In the genomic region with DNA sequence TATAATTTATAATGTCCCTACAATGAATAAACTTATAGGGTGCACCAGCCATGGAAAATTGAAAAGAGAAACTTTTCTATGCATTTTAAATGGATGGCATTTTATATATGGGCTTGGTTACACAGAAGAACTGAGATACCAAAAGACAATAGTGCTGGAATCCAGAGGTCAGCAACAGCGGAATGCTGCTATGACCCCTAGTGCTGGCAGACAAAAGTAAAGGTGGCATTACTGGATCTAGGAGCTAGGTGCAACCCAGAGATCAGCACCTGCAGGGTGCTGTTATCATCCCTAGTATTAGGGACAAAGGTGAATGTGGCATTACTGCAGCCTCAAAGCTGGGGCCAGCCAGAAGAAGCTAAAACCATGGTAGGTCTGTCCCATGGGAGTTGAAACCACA, we compare ENCODE assay signal across 31 cellular contexts.
"Had no signal": no experiment of that assay in that cellular context is flagged by ENCODE, and none has a peak within 500 bp of the region (broad histone marks: within the 10 kb centered on the region; RNA-seq: fewer than 3 reads in every experiment).

No MANE protein-coding gene starts in this region.

- H3K27me3 ChIP-seq: adrenal gland, body of pancreas, breast epithelium, Peyer's patch, SJSA1 had no signal

- ATAC-seq: activated CD8-positive, alpha-beta T cell treated with anti-CD3 and anti-CD28 coated beads, Interleukin-2, amount 10 ng/mL, durations not matched to agents 7 days and 5 days; activated naive CD4-positive, alpha-beta T cell treated with anti-CD3 and anti-CD28 coated beads, Interleukin-2, amount 50 U/mL, for 72 hours; body of pancreas; K562; PC-3; SK-N-SH treated with all-trans-retinoic acid at 6 μM for 48 hours; T-cell; T-helper 17 cell had no signal

- H3K4me3 Mint-ChIP-seq: activated CD4-positive, alpha-beta T cell treated with anti-CD3 and anti-CD28 coated beads, Interleukin-2, amount 10 ng/mL, durations not matched to agents 7 days and 5 days; activated CD8-positive, alpha-beta T cell treated with anti-CD3 and anti-CD28 coated beads, Interleukin-2, amount 10 ng/mL, durations not matched to agents 7 days and 5 days; activated naive CD4-positive, alpha-beta T cell treated with anti-CD3 and anti-CD28 coated beads for 36 hours; activated T-cell treated with anti-CD3 and anti-CD28 coated beads, Interleukin-2, amount 50 U/mL, for 24 hours; T-cell; T-helper 17 cell had no signal

- H3K4me1 ChIP-seq: adrenal gland, body of pancreas, breast epithelium, Peyer's patch, SJSA1 had no signal

- H3K4me3 ChIP-seq: adrenal gland, body of pancreas, breast epithelium, K562, Peyer's patch, SJSA1 had no signal

- H3K36me3 Mint-ChIP-seq: activated naive CD4-positive, alpha-beta T cell treated with anti-CD3 and anti-CD28 coated beads, Interleukin-2, amount 50 U/mL, for 72 hours; T-cell had no signal

- H3K27ac ChIP-seq: adrenal gland, body of pancreas, breast epithelium, Peyer's patch, SJSA1, VCaP had no signal

- H3K27ac Mint-ChIP-seq: activated CD4-positive, alpha-beta T cell treated with anti-CD3 and anti-CD28 coated beads, Interleukin-2, amount 10 ng/mL, durations not matched to agents 7 days and 5 days; activated CD8-positive, alpha-beta T cell treated with anti-CD3 and anti-CD28 coated beads, Interleukin-2, amount 10 ng/mL, durations not matched to agents 7 days and 5 days; activated naive CD4-positive, alpha-beta T cell treated with anti-CD3 and anti-CD28 coated beads for 36 hours; activated naive CD4-positive, alpha-beta T cell treated with anti-CD3 and anti-CD28 coated beads, Interleukin-2, amount 50 U/mL, for 72 hours; activated T-cell treated with anti-CD3 and anti-CD28 coated beads, Interleukin-2, amount 50 U/mL, for 24 hours; activated T-helper 2 cell treated with anti-CD3 and anti-CD28 coated beads, Interferon-gamma antibody, Interleukin-2, Interleukin-4, amounts not matched to agents 10 μg/mL and 5 μg/mL and 100 μg/mL, durations not matched to agents 14 hours and 24 hours and 36 hours; T-cell; T-helper 17 cell had no signal

- H3K36me3 ChIP-seq: adrenal gland, breast epithelium, Peyer's patch, SJSA1 had no signal

- DNase-seq: activated CD4-positive, alpha-beta T cell treated with anti-CD3 and anti-CD28 coated beads for 1 hour; activated CD4-positive, alpha-beta T cell treated with anti-CD3 and anti-CD28 coated beads, Interleukin-2, amount 10 ng/mL, durations not matched to agents 7 days and 5 days; activated CD4-positive, alpha-beta T cell treated with anti-CD3 and anti-CD28 coated beads, Interleukin-2, amount 50 U/mL, for 48 hours; activated CD4-positive, CD25-positive, alpha-beta regulatory T cell; activated CD8-positive, alpha-beta T cell treated with anti-CD3 and anti-CD28 coated beads, Interleukin-2, amount 10 ng/mL, durations not matched to agents 7 days and 5 days; activated gamma-delta T cell; activated naive CD4-positive, alpha-beta T cell treated with anti-CD3 and anti-CD28 coated beads for 36 hours; activated T-cell treated with anti-CD3 and anti-CD28 coated beads, Interleukin-2, amount 50 U/mL, for 24 hours; adrenal gland; body of pancreas; NCI-H1105; NCI-H1417 treated with DMSO at 0.1 percent for 48 hours; NCI-H1694; NCI-H2029; NCI-H345; NCI-H526; NCI-H748 treated with DMSO at 0.1 percent for 48 hours; NK-92 treated with Interleukin-12 subunit alpha and Interleukin-12 subunit beta, amount 100 ng/mL, for 24 hours; PC-3; Peyer's patch; RPMI8226; SHP77 treated with DMSO at 0.1 percent for 48 hours; T-cell; T-helper 17 cell had no signal

- H3K4me1 Mint-ChIP-seq: activated CD4-positive, alpha-beta T cell treated with anti-CD3 and anti-CD28 coated beads, Interleukin-2, amount 10 ng/mL, durations not matched to agents 7 days and 5 days; T-cell; T-helper 17 cell had no signal

- H3K9me3 ChIP-seq: adrenal gland, body of pancreas, breast epithelium, Peyer's patch, SJSA1 had no signal

- H3K9me3 Mint-ChIP-seq: activated CD4-positive, alpha-beta T cell treated with anti-CD3 and anti-CD28 coated beads, Interleukin-2, amount 10 ng/mL, durations not matched to agents 7 days and 5 days; activated naive CD4-positive, alpha-beta T cell treated with anti-CD3 and anti-CD28 coated beads for 36 hours; activated T-cell treated with anti-CD3 and anti-CD28 coated beads, Interleukin-2, amount 50 U/mL, for 24 hours; activated T-helper 2 cell treated with anti-CD3 and anti-CD28 coated beads, Interferon-gamma antibody, Interleukin-2, Interleukin-4, amounts not matched to agents 10 μg/mL and 5 μg/mL and 100 μg/mL, durations not matched to agents 14 hours and 24 hours and 36 hours had no signal

- H3K27me3 Mint-ChIP-seq: activated CD4-positive, alpha-beta T cell treated with anti-CD3 and anti-CD28 coated beads, Interleukin-2, amount 10 ng/mL, durations not matched to agents 7 days and 5 days; activated T-cell treated with anti-CD3 and anti-CD28 coated beads, Interleukin-2, amount 50 U/mL, for 24 hours; T-helper 17 cell had no signal
